In the genomic region with DNA sequence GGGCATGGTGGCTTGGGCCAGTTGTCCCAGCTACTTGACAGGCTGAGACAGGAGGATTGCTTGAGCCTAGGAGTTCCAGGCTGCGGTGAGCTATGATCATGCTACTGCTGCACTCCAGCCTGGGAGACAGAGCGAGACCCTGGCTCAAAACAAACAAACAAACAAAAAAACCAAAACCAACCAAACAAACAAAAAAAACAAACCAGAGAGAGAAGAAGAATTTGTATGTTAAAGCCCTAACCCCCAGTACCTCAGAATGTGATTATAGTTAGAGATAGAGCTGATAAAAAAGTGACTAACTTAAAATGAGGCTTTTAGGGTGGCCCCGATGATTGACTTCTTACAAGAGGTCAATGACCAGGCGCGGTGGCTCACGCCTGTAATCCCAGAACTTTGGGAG, we compare ENCODE assay signal across 14 cellular contexts. TPM values are rescaled to one million over a fixed set of nuclear protein-coding genes. Genes with fewer than 3 reads are reported as not detected.
DNase-seq lines count a peak whose midpoint lies in the region; ATAC-seq and TF ChIP-seq lines count a peak whose summit lies in the region.
"Had no signal": no experiment of that assay in that cellular context is flagged by ENCODE, and none has a peak within 500 bp of the region (broad histone marks: within the 10 kb centered on the region; RNA-seq: fewer than 3 reads in every experiment).

No MANE protein-coding gene starts in this region.

- no peak for TF ChIP-seq CTCF in foreskin fibroblast (IDR thresholded peaks at IDR 0.05; ENCODE audit: low read depth, low read length)

- peak overlapping the region; percentile 13; the same call in 1 of the 2 replicates for H3K4me3 ChIP-seq in HUES6 (ENCODE audit: low read depth, low read length)
- H3K4me3 ChIP-seq in foreskin fibroblast (ENCODE audit: low read depth in 1 of 2, low read length in 2 of 2), result no peak overlapping the region

- no peak overlapping the region for H3K27ac ChIP-seq in HUES6 (ENCODE audit: low read depth, low read length)

- no peak for DNase-seq in T-helper 2 cell treated with Interferon-gamma antibody and Interleukin-4, amounts not matched to agents 5 μg/mL and 100 μg/mL, for 36 hours (ENCODE audit: low spot score)
- DNase-seq in T-helper 2 cell, result no peak
- no peak for DNase-seq in activated naive CD8-positive, alpha-beta T cell treated with anti-CD3 and anti-CD28 coated beads, Interleukin-2, amount 50 U/mL, for 24 hours
- DNase-seq in natural killer cell treated with Interleukin-12 subunit alpha and Interleukin-12 subunit beta and Interleukin-15 and Interleukin-18, amount 100 ng/mL, for 72 hours (ENCODE audit: low spot score), result no peak
- DNase-seq in foreskin fibroblast, result no peak
- no peak for DNase-seq in NCI-H2171 (lab: John Stamatoyannopoulos, UW)
- DNase-seq: activated CD4-positive, alpha-beta T cell treated with anti-CD3 and anti-CD28 coated beads, Interleukin-2, amount 50 U/mL, for 4 hours; cerebellar nuclear complex; head of caudate nucleus; NCI-H2029 treated with DMSO at 0.1 percent for 48 hours had no signal

- H3K36me3 Mint-ChIP-seq in T-helper 2 cell treated with Interferon-gamma antibody and Interleukin-4, amounts not matched to agents 5 μg/mL and 100 μg/mL, for 36 hours (ENCODE audit: low read depth), result peaks cover 13% of the 10 kb centered on the region
- H3K36me3 Mint-ChIP-seq in activated naive CD8-positive, alpha-beta T cell treated with anti-CD3 and anti-CD28 coated beads, Interleukin-2, amount 50 U/mL, for 24 hours (ENCODE audit: low read depth), result no peaks in the 10 kb centered on the region
- H3K36me3 Mint-ChIP-seq in natural killer cell treated with Interleukin-12 subunit alpha and Interleukin-12 subunit beta and Interleukin-15 and Interleukin-18, amount 100 ng/mL, for 72 hours, result peaks cover 6% of the 10 kb centered on the region

- peaks cover 22% of the 10 kb centered on the region for H3K4me1 Mint-ChIP-seq in T-helper 2 cell treated with Interferon-gamma antibody and Interleukin-4, amounts not matched to agents 5 μg/mL and 100 μg/mL, for 36 hours (ENCODE audit: low read depth)
- peaks cover 13% of the 10 kb centered on the region for H3K4me1 Mint-ChIP-seq in activated naive CD8-positive, alpha-beta T cell treated with anti-CD3 and anti-CD28 coated beads, Interleukin-2, amount 50 U/mL, for 24 hours
- peaks cover 23 to 29% of the 10 kb centered on the region in 2 donors for H3K4me1 Mint-ChIP-seq in natural killer cell treated with Interleukin-12 subunit alpha and Interleukin-12 subunit beta and Interleukin-15 and Interleukin-18, amount 100 ng/mL, for 72 hours (ENCODE audit: low read depth in 2 of 2)

- peak overlapping the region; percentile 89 for H3K4me3 Mint-ChIP-seq in T-helper 2 cell treated with Interferon-gamma antibody and Interleukin-4, amounts not matched to agents 5 μg/mL and 100 μg/mL, for 36 hours
- H3K4me3 Mint-ChIP-seq in activated naive CD8-positive, alpha-beta T cell treated with anti-CD3 and anti-CD28 coated beads, Interleukin-2, amount 50 U/mL, for 24 hours, result peak overlapping the region; percentile 36
- H3K4me3 Mint-ChIP-seq in natural killer cell treated with Interleukin-12 subunit alpha and Interleukin-12 subunit beta and Interleukin-15 and Interleukin-18, amount 100 ng/mL, for 72 hours, result peak overlapping the region; percentile 71

- no peaks in the 10 kb centered on the region for H3K4me1 ChIP-seq in HUES6 (ENCODE audit: control insufficient read depth, insufficient read depth, low read length)

- no peaks in the 10 kb centered on the region for H3K36me3 ChIP-seq in HUES6 (ENCODE audit: control insufficient read depth, insufficient read depth, low read length)

- H3K9me3 ChIP-seq in HUES6 (ENCODE audit: control insufficient read depth, insufficient read depth, low read depth, low read length), result no peaks in the 10 kb centered on the region

- peaks cover 43% of the 10 kb centered on the region for H3K27me3 Mint-ChIP-seq in T-helper 2 cell treated with Interferon-gamma antibody and Interleukin-4, amounts not matched to agents 5 μg/mL and 100 μg/mL, for 36 hours (ENCODE audit: low read depth)
- H3K27me3 Mint-ChIP-seq in activated naive CD8-positive, alpha-beta T cell treated with anti-CD3 and anti-CD28 coated beads, Interleukin-2, amount 50 U/mL, for 24 hours, result peaks cover 63% of the 10 kb centered on the region
- peaks cover 24 to 28% of the 10 kb centered on the region in 2 donors for H3K27me3 Mint-ChIP-seq in natural killer cell treated with Interleukin-12 subunit alpha and Interleukin-12 subunit beta and Interleukin-15 and Interleukin-18, amount 100 ng/mL, for 72 hours

- ATAC-seq in activated naive CD8-positive, alpha-beta T cell treated with anti-CD3 and anti-CD28 coated beads, Interleukin-2, amount 50 U/mL, for 24 hours, result no peak
- no peak for ATAC-seq in natural killer cell treated with Interleukin-12 subunit alpha and Interleukin-12 subunit beta and Interleukin-15 and Interleukin-18, amount 100 ng/mL, for 72 hours
- ATAC-seq in HG03442 (IDR thresholded peaks at IDR 0.05; ENCODE audit: unreplicated experiment), result no peak

- no peaks in the 10 kb centered on the region for H3K9me3 Mint-ChIP-seq in T-helper 2 cell treated with Interferon-gamma antibody and Interleukin-4, amounts not matched to agents 5 μg/mL and 100 μg/mL, for 36 hours
- H3K9me3 Mint-ChIP-seq in activated naive CD8-positive, alpha-beta T cell treated with anti-CD3 and anti-CD28 coated beads, Interleukin-2, amount 50 U/mL, for 24 hours, result no peaks in the 10 kb centered on the region
- no peaks in the 10 kb centered on the region for H3K9me3 Mint-ChIP-seq in natural killer cell treated with Interleukin-12 subunit alpha and Interleukin-12 subunit beta and Interleukin-15 and Interleukin-18, amount 100 ng/mL, for 72 hours

- H3K27me3 ChIP-seq in HUES6 (ENCODE audit: control insufficient read depth, insufficient read depth, low read length), result peaks cover 52% of the 10 kb centered on the region

- peak overlapping the region; percentile 77 for H3K27ac Mint-ChIP-seq in T-helper 2 cell treated with Interferon-gamma antibody and Interleukin-4, amounts not matched to agents 5 μg/mL and 100 μg/mL, for 36 hours
- no peak overlapping the region for H3K27ac Mint-ChIP-seq in activated naive CD8-positive, alpha-beta T cell treated with anti-CD3 and anti-CD28 coated beads, Interleukin-2, amount 50 U/mL, for 24 hours
- H3K27ac Mint-ChIP-seq in natural killer cell treated with Interleukin-12 subunit alpha and Interleukin-12 subunit beta and Interleukin-15 and Interleukin-18, amount 100 ng/mL, for 72 hours, result peak overlapping the region in 1 of 2 donors; percentile 68

- no peak overlapping the region for H3K9ac ChIP-seq in HUES6 (ENCODE audit: low read length)

RNA-seq across cellular contexts. Expression of gene MMP25, which starts 1.7 kb away (rescaled TPM):
- 10 to 100 TPM; 54.3 to 66.6 TPM for total RNA-seq in natural killer cell treated with Interleukin-12 subunit alpha and Interleukin-12 subunit beta and Interleukin-15 and Interleukin-18, amount 100 ng/mL, for 72 hours
- total RNA-seq: RPMI7951 had no signal

RNA-seq across cellular contexts. Expression of gene BICDL2, which starts 8.0 kb away (rescaled TPM):
- under 1 TPM; 0.50 to 0.67 TPM for total RNA-seq in natural killer cell treated with Interleukin-12 subunit alpha and Interleukin-12 subunit beta and Interleukin-15 and Interleukin-18, amount 100 ng/mL, for 72 hours
- total RNA-seq: A172 had no signal

RNA-seq across cellular contexts. Expression of gene IL32, which starts 20.7 kb away (rescaled TPM):
- 1,000 to 10,000 TPM in 1 of 2 donors, 100 to 1,000 TPM in 1; 678 to 1,235 TPM for total RNA-seq in natural killer cell treated with Interleukin-12 subunit alpha and Interleukin-12 subunit beta and Interleukin-15 and Interleukin-18, amount 100 ng/mL, for 72 hours

RNA-seq across cellular contexts. Expression of gene THOC6, which starts 20.9 kb away (rescaled TPM):
- total RNA-seq in natural killer cell treated with Interleukin-12 subunit alpha and Interleukin-12 subunit beta and Interleukin-15 and Interleukin-18, amount 100 ng/mL, for 72 hours, result 10 to 100 TPM; 33.6 to 58.8 TPM

RNA-seq across cellular contexts. Expression of gene HCFC1R1, which starts 21.0 kb away (rescaled TPM):
- 10 to 100 TPM; 14.3 to 18.4 TPM for total RNA-seq in natural killer cell treated with Interleukin-12 subunit alpha and Interleukin-12 subunit beta and Interleukin-15 and Interleukin-18, amount 100 ng/mL, for 72 hours

Comparison
In these comparisons a context has a peak if more than half of its experiments do, and no peak if none do; other contexts are left out.
1. H3K4me3 Mint-ChIP-seq: peak in every context shown above with its lines; median percentile 89 in T-helper 2 cell treated with Interferon-gamma antibody and Interleukin-4, amounts not matched to agents 5 μg/mL and 100 μg/mL, for 36 hours; 71 in natural killer cell treated with Interleukin-12 subunit alpha and Interleukin-12 subunit beta and Interleukin-15 and Interleukin-18, amount 100 ng/mL, for 72 hours; 36 in activated naive CD8-positive, alpha-beta T cell treated with anti-CD3 and anti-CD28 coated beads, Interleukin-2, amount 50 U/mL, for 24 hours.